In the genomic region with DNA sequence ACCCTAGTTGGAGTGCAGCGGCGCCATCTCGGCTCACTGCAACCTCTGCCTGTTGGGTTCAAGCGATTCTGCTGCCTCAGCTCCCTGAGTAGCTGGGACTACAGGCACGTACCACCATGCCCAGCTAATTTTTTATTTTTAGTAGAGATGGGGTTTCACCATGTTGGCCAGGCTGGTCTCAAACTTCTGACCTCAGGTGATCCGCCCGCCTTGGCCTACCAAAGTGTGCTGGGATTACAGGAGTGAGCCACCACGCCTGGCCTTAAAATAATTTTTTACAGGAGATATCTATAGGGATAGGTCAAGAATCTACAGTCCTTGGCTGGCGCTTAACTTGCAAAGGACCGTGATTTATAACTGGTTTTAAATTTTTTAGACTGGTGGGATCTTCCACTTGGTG, we compare ENCODE assay signal across 8 cellular contexts.
DNase-seq lines count a peak whose midpoint lies in the region; ATAC-seq, FAIRE-seq and TF ChIP-seq lines count a peak whose summit lies in the region.
"Not testable (repeated sequence)": the region's sequence is repeated elsewhere in the genome, so short reads cannot be mapped to it uniquely, and the experiment has no call there.

No MANE protein-coding gene starts in this region.

- H3K4me3 ChIP-seq in A549; HepG2 (replicated peaks in 1 of 3; ENCODE audit: insufficient read depth in 1 of 3, low read depth in 2 of 3, low read length in 3 of 3); psoas muscle: not testable (repeated sequence)

- not testable (repeated sequence) for DNase-seq in A549 (ENCODE audit: low read depth in 1 of 2, low spot score in 1 of 2); H9; T-helper 2 cell treated with Interferon-gamma antibody and Interleukin-4, amounts not matched to agents 5 μg/mL and 100 μg/mL, for 36 hours (ENCODE audit: low spot score); activated T-cell treated with anti-CD3 and anti-CD28 coated beads, Interleukin-2, amount 50 U/mL, for 24 hours; HepG2 (ENCODE audit: low spot score); naive B cell; psoas muscle; stimulated activated naive B cell treated with anti-CD40 and anti-IgM and Interleukin-4, amounts not matched to agents 10 μg/mL and 1 μg/mL and 100 μg/mL, for 72 hours

- H2BK20ac ChIP-seq in H9 (ENCODE audit: low read depth, low read length, poor library complexity, severe bottlenecking): not testable (repeated sequence)

- not testable (repeated sequence) for H3K23ac ChIP-seq in H9 (ENCODE audit: insufficient read length, low read depth, low read length)

- H3K23me2 ChIP-seq in H9 (ENCODE audit: insufficient read length, low read depth, low read length, poor library complexity, severe bottlenecking): not testable (repeated sequence)

- not testable (repeated sequence) for H3K9ac ChIP-seq in H9 (ENCODE audit: extremely low read depth, insufficient read length, low read length); HepG2 (ENCODE audit: insufficient read depth, low read depth, low read length)

- not testable (repeated sequence) for H4K5ac ChIP-seq in H9 (ENCODE audit: insufficient read length, low read depth, low read length)

- TF ChIP-seq RAD21 in A549 (conservative IDR thresholded peaks at IDR 0.05 in 1 of 2, IDR thresholded peaks at IDR 0.05 in 1 of 2); HepG2 (CRISPR knock-in tag; IDR thresholded peaks at IDR 0.05): not testable (repeated sequence)

- peaks cover 5 to 10% of the 10 kb centered on the region in 2 experiments; a peak in 4 of 5 replicates for H3K36me3 ChIP-seq in HepG2 (replicated peaks in 1 of 2; ENCODE audit: control insufficient read depth in 1 of 2, insufficient read depth in 2 of 2, low read length in 2 of 2)
- not testable (repeated sequence) for H3K36me3 ChIP-seq in psoas muscle (ENCODE audit: insufficient read depth in 1 of 2, low read depth in 1 of 2)

- intact Hi-C loops in HepG2 (cut with micrococcal nuclease; ENCODE audit: unreplicated experiment): not testable (repeated sequence)
- intact Hi-C loops in psoas muscle (cut with DNase I): loop anchor here in 1 of 2 donors (10.0 kb wide), 1 partner anchor 190 kb away; no protein-coding TSS in a partner anchor

- H3K4me1 Mint-ChIP-seq in H9: peaks cover 22% of the 10 kb centered on the region in 2 experiments
- H3K4me1 Mint-ChIP-seq in T-helper 2 cell treated with Interferon-gamma antibody and Interleukin-4, amounts not matched to agents 5 μg/mL and 100 μg/mL, for 36 hours (ENCODE audit: low read depth): peaks cover 35% of the 10 kb centered on the region
- peaks cover 42% of the 10 kb centered on the region for H3K4me1 Mint-ChIP-seq in activated T-cell treated with anti-CD3 and anti-CD28 coated beads, Interleukin-2, amount 50 U/mL, for 24 hours (ENCODE audit: low read depth)
- H3K4me1 Mint-ChIP-seq in naive B cell: peaks cover 25 to 43% (median 34%) of the 10 kb centered on the region in 3 donors
- H3K4me1 Mint-ChIP-seq in stimulated activated naive B cell treated with anti-CD40 and anti-IgM and Interleukin-4, amounts not matched to agents 10 μg/mL and 1 μg/mL and 100 μg/mL, for 72 hours: peaks cover 17 to 34% of the 10 kb centered on the region in 2 donors

- not testable (repeated sequence) for H2AK5ac ChIP-seq in H9 (ENCODE audit: insufficient read length, low read length)

- peaks cover 6 to 31% (median 14%) of the 10 kb centered on the region in 3 experiments; a peak in 6 of 7 replicates for H3K36me3 Mint-ChIP-seq in H9 (ENCODE audit: insufficient read depth in 1 of 3, low read depth in 3 of 3)
- H3K36me3 Mint-ChIP-seq in T-helper 2 cell treated with Interferon-gamma antibody and Interleukin-4, amounts not matched to agents 5 μg/mL and 100 μg/mL, for 36 hours (ENCODE audit: low read depth): peaks cover 48% of the 10 kb centered on the region
- H3K36me3 Mint-ChIP-seq in activated T-cell treated with anti-CD3 and anti-CD28 coated beads, Interleukin-2, amount 50 U/mL, for 24 hours (ENCODE audit: low read depth): peaks cover 84% of the 10 kb centered on the region
- not testable (repeated sequence) for H3K36me3 Mint-ChIP-seq in naive B cell
- peaks cover 31 to 48% of the 10 kb centered on the region in 2 donors for H3K36me3 Mint-ChIP-seq in stimulated activated naive B cell treated with anti-CD40 and anti-IgM and Interleukin-4, amounts not matched to agents 10 μg/mL and 1 μg/mL and 100 μg/mL, for 72 hours

- H3K27ac Mint-ChIP-seq in H9 (peak overlapping the region in 2 of 3 experiments; percentile 23 to 55; a peak in 1 of 7 replicates), naive B cell (peak overlapping the region in 5 of 6 donors; percentile 33 to 67 (median 47))
- peak overlapping the region; percentile 52 for H3K27ac Mint-ChIP-seq in T-helper 2 cell treated with Interferon-gamma antibody and Interleukin-4, amounts not matched to agents 5 μg/mL and 100 μg/mL, for 36 hours
- H3K27ac Mint-ChIP-seq in activated T-cell treated with anti-CD3 and anti-CD28 coated beads, Interleukin-2, amount 50 U/mL, for 24 hours: peak overlapping the region; percentile 37
- H3K27ac Mint-ChIP-seq in stimulated activated naive B cell treated with anti-CD40 and anti-IgM and Interleukin-4, amounts not matched to agents 10 μg/mL and 1 μg/mL and 100 μg/mL, for 72 hours: peak overlapping the region; percentile 67

- H3K18ac ChIP-seq in H9 (ENCODE audit: insufficient read length, low read depth, low read length): not testable (repeated sequence)

- not testable (repeated sequence) for H2BK15ac ChIP-seq in H9 (ENCODE audit: low read depth, low read length)

- not testable (repeated sequence) for H2BK5ac ChIP-seq in H9 (ENCODE audit: insufficient read length, low read length)

- not testable (repeated sequence) for H2BK120ac ChIP-seq in H9 (ENCODE audit: low read depth, low read length, poor library complexity, severe bottlenecking)

- not testable (repeated sequence) for H3K14ac ChIP-seq in H9 (ENCODE audit: insufficient read depth, low read length)

- not testable (repeated sequence) for TF ChIP-seq EP300 in A549 (IDR thresholded peaks at IDR 0.05); HepG2 (IDR thresholded peaks at IDR 0.05; ENCODE audit: low read depth in 2 of 2, low read length in 2 of 2); HepG2 (CRISPR knock-in tag; IDR thresholded peaks at IDR 0.05; ENCODE audit: borderline replicate concordance)

- not testable (repeated sequence) for H3K4ac ChIP-seq in H9 (ENCODE audit: low read depth, low read length)

- not testable (repeated sequence) for H3K9me3 ChIP-seq in A549; H9 (ENCODE audit: control insufficient read depth, low read depth, low read length); HepG2 (ENCODE audit: low read length); psoas muscle

- H3K27ac ChIP-seq in A549; H9 (ENCODE audit: insufficient read length, low read depth, low read length); psoas muscle: not testable (repeated sequence)
- peak overlapping the region; percentile 36 for H3K27ac ChIP-seq in HepG2 (ENCODE audit: extremely low read length, insufficient read depth, low read length)

- in situ Hi-C loops in HepG2 (cut with HindIII; ENCODE audit: extremely low pct_ligation_motif_present, low pct_unique_long_range_greater_than_20kb): not testable (repeated sequence)

- H3K27me3 Mint-ChIP-seq in H9 (ENCODE audit: low read depth); T-helper 2 cell treated with Interferon-gamma antibody and Interleukin-4, amounts not matched to agents 5 μg/mL and 100 μg/mL, for 36 hours (ENCODE audit: low read depth); activated T-cell treated with anti-CD3 and anti-CD28 coated beads, Interleukin-2, amount 50 U/mL, for 24 hours; naive B cell; stimulated activated naive B cell treated with anti-CD40 and anti-IgM and Interleukin-4, amounts not matched to agents 10 μg/mL and 1 μg/mL and 100 μg/mL, for 72 hours: not testable (repeated sequence)

- TF ChIP-seq POLR2A in A549 (IDR thresholded peaks at IDR 0.05; ENCODE audit: low read length); HepG2 (IDR thresholded peaks at IDR 0.05; ENCODE audit: insufficient read depth in 1 of 2, low read depth in 2 of 2, low read length in 2 of 2): not testable (repeated sequence)

- H3K4me2 ChIP-seq in A549 (peak overlapping the region; percentile 30; the same call in 1 of the 3 replicates), HepG2 (ENCODE audit: low read depth, low read length) (peak overlapping the region; percentile 68; the same call in 1 of the 2 replicates)
- not testable (repeated sequence) for H3K4me2 ChIP-seq in H9 (ENCODE audit: insufficient read depth, insufficient read length, low read length)

- not testable (repeated sequence) for BruUV-seq in HepG2 (replicated peaks; lab: Mats Ljungman, UMichigan)

- not testable (repeated sequence) for H3K79me1 ChIP-seq in H9 (ENCODE audit: insufficient read depth, low read depth, low read length, poor library complexity, severe bottlenecking)

- H3K56ac ChIP-seq in H9 (ENCODE audit: insufficient read length, low read depth, low read length): not testable (repeated sequence)

- H3K79me2 ChIP-seq in H9 (ENCODE audit: insufficient read depth, low read length): not testable (repeated sequence)
- H3K79me2 ChIP-seq in HepG2 (ENCODE audit: insufficient read depth, low read length): peaks cover 77% of the 10 kb centered on the region

- FAIRE-seq in A549 (lab: Jason Lieb, UNC); HepG2 (lab: Jason Lieb, UNC): not testable (repeated sequence)

- WGBS in A549 (ENCODE audit: missing lambda C conversion rate): 95% methylated on average over 10 of the region's 10 CpGs
- no CpG with 5 or more reads among the region's 10 CpGs for WGBS in H9 (ENCODE audit: extremely low coverage, insufficient read length, low lambda C conversion rate)
- WGBS in HepG2 (ENCODE audit: low lambda C conversion rate): 98% methylated on average over 10 of the region's 10 CpGs
- 32 to 79% (median 42%) methylated on average over 10 of the region's 10 CpGs for WGBS in psoas muscle, 3 donors

- peaks cover 39% of the 10 kb centered on the region for H3K4me1 ChIP-seq in A549
- H3K4me1 ChIP-seq in H9 (ENCODE audit: insufficient read depth, low read length); psoas muscle: not testable (repeated sequence)
- H3K4me1 ChIP-seq in HepG2 (ENCODE audit: insufficient read depth, low read length): peaks cover 40% of the 10 kb centered on the region

- not testable (repeated sequence) for H2AFZ ChIP-seq in H9 (ENCODE audit: low read length); HepG2 (ENCODE audit: low read length)

- H4K20me1 ChIP-seq in H9 (ENCODE audit: control insufficient read depth, insufficient read depth, insufficient read length); HepG2 (ENCODE audit: insufficient read depth, low read length): not testable (repeated sequence)

- not testable (repeated sequence) for ATAC-seq in A549; HepG2; naive B cell (ENCODE audit: low read depth in 2 of 2); stimulated activated naive B cell treated with anti-CD40 and anti-IgM and Interleukin-4, amounts not matched to agents 10 μg/mL and 1 μg/mL and 100 μg/mL, for 72 hours (replicated peaks)
- ATAC-seq in psoas muscle: peak in 3 of 4 donors; percentile 42 to 58 (median 50)

- not testable (repeated sequence) for H3K27me3 ChIP-seq in H9 (ENCODE audit: insufficient read depth, low read length); HepG2 (ENCODE audit: control insufficient read depth in 1 of 2, insufficient read depth in 2 of 2, low read length in 2 of 2); psoas muscle (ENCODE audit: insufficient read depth in 3 of 3, low read length in 2 of 3)

- H4K8ac ChIP-seq in H9 (replicated peaks; ENCODE audit: insufficient read length, low read depth, low read length): not testable (repeated sequence)

- H4K91ac ChIP-seq in H9 (ENCODE audit: insufficient read length, low read depth, low read length): not testable (repeated sequence)

- H2BK12ac ChIP-seq in H9 (ENCODE audit: insufficient read length, low read depth, low read length): not testable (repeated sequence)

- POLR2A ChIA-PET in A549 (lab: Yijun Ruan, JAX): not testable (repeated sequence)
- POLR2A ChIA-PET in HepG2 (lab: Yijun Ruan, JAX): interaction anchor here (1.4 to 1.5 kb wide), 3 partner anchors 17 to 237 kb away, joined by 4 to 8 read pairs (median 7); a partner anchor contains a TSS

- not testable (repeated sequence) for H3K4me3 Mint-ChIP-seq in H9; T-helper 2 cell treated with Interferon-gamma antibody and Interleukin-4, amounts not matched to agents 5 μg/mL and 100 μg/mL, for 36 hours; activated T-cell treated with anti-CD3 and anti-CD28 coated beads, Interleukin-2, amount 50 U/mL, for 24 hours; naive B cell; stimulated activated naive B cell treated with anti-CD40 and anti-IgM and Interleukin-4, amounts not matched to agents 10 μg/mL and 1 μg/mL and 100 μg/mL, for 72 hours

- CTCF ChIA-PET in A549 (lab: Yijun Ruan, JAX): interaction anchor here (1.1 to 1.5 kb wide), 3 partner anchors 15 to 154 kb away, joined by 3 to 5 read pairs (median 4); no protein-coding TSS in a partner anchor
- CTCF ChIA-PET in HepG2 (lab: Yijun Ruan, JAX; ENCODE audit: low intra/inter-chr PET ratio, low total read pairs): not testable (repeated sequence)

- TF ChIP-seq CTCF in A549 (IDR thresholded peaks at IDR 0.05); H9 (conservative IDR thresholded peaks at IDR 0.05); HepG2 (CRISPR knock-in tag; IDR thresholded peaks at IDR 0.05); psoas muscle (IDR thresholded peaks at IDR 0.05): not testable (repeated sequence)

- H3K9me3 Mint-ChIP-seq in H9; T-helper 2 cell treated with Interferon-gamma antibody and Interleukin-4, amounts not matched to agents 5 μg/mL and 100 μg/mL, for 36 hours; activated T-cell treated with anti-CD3 and anti-CD28 coated beads, Interleukin-2, amount 50 U/mL, for 24 hours; naive B cell; stimulated activated naive B cell treated with anti-CD40 and anti-IgM and Interleukin-4, amounts not matched to agents 10 μg/mL and 1 μg/mL and 100 μg/mL, for 72 hours: not testable (repeated sequence)

- not testable (repeated sequence) for H3T11ph ChIP-seq in H9 (ENCODE audit: low read length)
